Comparison of ENCODE assay signal across 1 cellular context in genomic region chr6:30877419-30878262, GRCh38.
A peak's percentile ranks its signal among the peaks of the same experiment; 100 is the strongest.
TF ChIP-seq lines count a peak whose summit lies in the region.

No MANE protein-coding gene starts in this region.

TF ChIP-seq in HepG2, 621 proteins besides CTCF, POLR2A, EP300 and RAD21 (continued from another document and continues in another):
- no peak for TF ChIP-seq NR2F1 (CRISPR knock-in tag; IDR thresholded peaks at IDR 0.05)
- TF ChIP-seq KDM1A (CRISPR knock-in tag; IDR thresholded peaks at IDR 0.05) = no peak
- TF ChIP-seq NCOA2 (CRISPR knock-in tag; IDR thresholded peaks at IDR 0.05) = peak; percentile 49; the same call in 1 of the 2 replicates
- no peak for TF ChIP-seq NR3C1 (CRISPR knock-in tag; IDR thresholded peaks at IDR 0.05)
- no peak for TF ChIP-seq ZNF274 (CRISPR knock-in tag; IDR thresholded peaks at IDR 0.05)
- TF ChIP-seq, protein P1, sequence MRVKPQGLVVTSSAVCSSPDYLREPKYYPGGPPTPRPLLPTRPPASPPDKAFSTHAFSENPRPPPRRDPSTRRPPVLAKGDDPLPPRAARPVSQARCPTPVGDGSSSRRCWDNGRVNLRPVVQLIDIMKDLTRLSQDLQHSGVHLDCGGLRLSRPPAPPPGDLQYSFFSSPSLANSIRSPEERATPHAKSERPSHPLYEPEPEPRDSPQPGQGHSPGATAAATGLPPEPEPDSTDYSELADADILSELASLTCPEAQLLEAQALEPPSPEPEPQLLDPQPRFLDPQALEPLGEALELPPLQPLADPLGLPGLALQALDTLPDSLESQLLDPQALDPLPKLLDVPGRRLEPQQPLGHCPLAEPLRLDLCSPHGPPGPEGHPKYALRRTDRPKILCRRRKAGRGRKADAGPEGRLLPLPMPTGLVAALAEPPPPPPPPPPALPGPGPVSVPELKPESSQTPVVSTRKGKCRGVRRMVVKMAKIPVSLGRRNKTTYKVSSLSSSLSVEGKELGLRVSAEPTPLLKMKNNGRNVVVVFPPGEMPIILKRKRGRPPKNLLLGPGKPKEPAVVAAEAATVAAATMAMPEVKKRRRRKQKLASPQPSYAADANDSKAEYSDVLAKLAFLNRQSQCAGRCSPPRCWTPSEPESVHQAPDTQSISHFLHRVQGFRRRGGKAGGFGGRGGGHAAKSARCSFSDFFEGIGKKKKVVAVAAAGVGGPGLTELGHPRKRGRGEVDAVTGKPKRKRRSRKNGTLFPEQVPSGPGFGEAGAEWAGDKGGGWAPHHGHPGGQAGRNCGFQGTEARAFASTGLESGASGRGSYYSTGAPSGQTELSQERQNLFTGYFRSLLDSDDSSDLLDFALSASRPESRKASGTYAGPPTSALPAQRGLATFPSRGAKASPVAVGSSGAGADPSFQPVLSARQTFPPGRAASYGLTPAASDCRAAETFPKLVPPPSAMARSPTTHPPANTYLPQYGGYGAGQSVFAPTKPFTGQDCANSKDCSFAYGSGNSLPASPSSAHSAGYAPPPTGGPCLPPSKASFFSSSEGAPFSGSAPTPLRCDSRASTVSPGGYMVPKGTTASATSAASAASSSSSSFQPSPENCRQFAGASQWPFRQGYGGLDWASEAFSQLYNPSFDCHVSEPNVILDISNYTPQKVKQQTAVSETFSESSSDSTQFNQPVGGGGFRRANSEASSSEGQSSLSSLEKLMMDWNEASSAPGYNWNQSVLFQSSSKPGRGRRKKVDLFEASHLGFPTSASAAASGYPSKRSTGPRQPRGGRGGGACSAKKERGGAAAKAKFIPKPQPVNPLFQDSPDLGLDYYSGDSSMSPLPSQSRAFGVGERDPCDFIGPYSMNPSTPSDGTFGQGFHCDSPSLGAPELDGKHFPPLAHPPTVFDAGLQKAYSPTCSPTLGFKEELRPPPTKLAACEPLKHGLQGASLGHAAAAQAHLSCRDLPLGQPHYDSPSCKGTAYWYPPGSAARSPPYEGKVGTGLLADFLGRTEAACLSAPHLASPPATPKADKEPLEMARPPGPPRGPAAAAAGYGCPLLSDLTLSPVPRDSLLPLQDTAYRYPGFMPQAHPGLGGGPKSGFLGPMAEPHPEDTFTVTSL (CRISPR knock-in tag; IDR thresholded peaks at IDR 0.05; ENCODE audit: borderline replicate concordance) = no peak
- no peak for TF ChIP-seq GMEB2 (CRISPR knock-in tag; IDR thresholded peaks at IDR 0.05; ENCODE audit: low read depth)
- TF ChIP-seq IRF2 (CRISPR knock-in tag; IDR thresholded peaks at IDR 0.05) = peak; percentile 97
- peak; percentile 48 for TF ChIP-seq RARA (CRISPR knock-in tag; IDR thresholded peaks at IDR 0.05)
- TF ChIP-seq ZNF879 (CRISPR knock-in tag; IDR thresholded peaks at IDR 0.05) = no peak
- TF ChIP-seq TSC22D2 (CRISPR knock-in tag; IDR thresholded peaks at IDR 0.05; ENCODE audit: borderline replicate concordance) = no peak
- peak; percentile 34 for TF ChIP-seq JARID2 (CRISPR knock-in tag; IDR thresholded peaks at IDR 0.05; ENCODE audit: insufficient replicate concordance)
- no peak for TF ChIP-seq KAT7 (CRISPR knock-in tag; IDR thresholded peaks at IDR 0.05; ENCODE audit: borderline replicate concordance)
- no peak for TF ChIP-seq ZNF44 (CRISPR knock-in tag; IDR thresholded peaks at IDR 0.05)
- no peak for TF ChIP-seq SIX4 (CRISPR knock-in tag; IDR thresholded peaks at IDR 0.05)
- TF ChIP-seq LCORL (IDR thresholded peaks at IDR 0.05) = no peak
- peak; percentile 82 for TF ChIP-seq LCORL (CRISPR knock-in tag; IDR thresholded peaks at IDR 0.05)
- no peak for TF ChIP-seq ZNF235 (CRISPR knock-in tag; IDR thresholded peaks at IDR 0.05; ENCODE audit: borderline replicate concordance)
- TF ChIP-seq, protein P2, sequence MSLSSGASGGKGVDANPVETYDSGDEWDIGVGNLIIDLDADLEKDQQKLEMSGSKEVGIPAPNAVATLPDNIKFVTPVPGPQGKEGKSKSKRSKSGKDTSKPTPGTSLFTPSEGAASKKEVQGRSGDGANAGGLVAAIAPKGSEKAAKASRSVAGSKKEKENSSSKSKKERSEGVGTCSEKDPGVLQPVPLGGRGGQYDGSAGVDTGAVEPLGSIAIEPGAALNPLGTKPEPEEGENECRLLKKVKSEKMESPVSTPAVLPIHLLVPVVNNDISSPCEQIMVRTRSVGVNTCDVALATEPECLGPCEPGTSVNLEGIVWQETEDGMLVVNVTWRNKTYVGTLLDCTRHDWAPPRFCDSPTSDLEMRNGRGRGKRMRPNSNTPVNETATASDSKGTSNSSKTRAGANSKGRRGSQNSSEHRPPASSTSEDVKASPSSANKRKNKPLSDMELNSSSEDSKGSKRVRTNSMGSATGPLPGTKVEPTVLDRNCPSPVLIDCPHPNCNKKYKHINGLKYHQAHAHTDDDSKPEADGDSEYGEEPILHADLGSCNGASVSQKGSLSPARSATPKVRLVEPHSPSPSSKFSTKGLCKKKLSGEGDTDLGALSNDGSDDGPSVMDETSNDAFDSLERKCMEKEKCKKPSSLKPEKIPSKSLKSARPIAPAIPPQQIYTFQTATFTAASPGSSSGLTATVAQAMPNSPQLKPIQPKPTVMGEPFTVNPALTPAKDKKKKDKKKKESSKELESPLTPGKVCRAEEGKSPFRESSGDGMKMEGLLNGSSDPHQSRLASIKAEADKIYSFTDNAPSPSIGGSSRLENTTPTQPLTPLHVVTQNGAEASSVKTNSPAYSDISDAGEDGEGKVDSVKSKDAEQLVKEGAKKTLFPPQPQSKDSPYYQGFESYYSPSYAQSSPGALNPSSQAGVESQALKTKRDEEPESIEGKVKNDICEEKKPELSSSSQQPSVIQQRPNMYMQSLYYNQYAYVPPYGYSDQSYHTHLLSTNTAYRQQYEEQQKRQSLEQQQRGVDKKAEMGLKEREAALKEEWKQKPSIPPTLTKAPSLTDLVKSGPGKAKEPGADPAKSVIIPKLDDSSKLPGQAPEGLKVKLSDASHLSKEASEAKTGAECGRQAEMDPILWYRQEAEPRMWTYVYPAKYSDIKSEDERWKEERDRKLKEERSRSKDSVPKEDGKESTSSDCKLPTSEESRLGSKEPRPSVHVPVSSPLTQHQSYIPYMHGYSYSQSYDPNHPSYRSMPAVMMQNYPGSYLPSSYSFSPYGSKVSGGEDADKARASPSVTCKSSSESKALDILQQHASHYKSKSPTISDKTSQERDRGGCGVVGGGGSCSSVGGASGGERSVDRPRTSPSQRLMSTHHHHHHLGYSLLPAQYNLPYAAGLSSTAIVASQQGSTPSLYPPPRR (CRISPR knock-in tag; IDR thresholded peaks at IDR 0.05; ENCODE audit: borderline replicate concordance) = 0 out of 2 replicates have a peak, but pooled peaks have one; percentile 4
- no peak for TF ChIP-seq ZNF512 (CRISPR knock-in tag; IDR thresholded peaks at IDR 0.05)
- no peak for TF ChIP-seq ZMAT3 (CRISPR knock-in tag; conservative IDR thresholded peaks at IDR 0.05)
- TF ChIP-seq RFX5 (IDR thresholded peaks at IDR 0.05; ENCODE audit: low read depth, low read length) = 0 out of 2 replicates have a peak, but pooled peaks have one; percentile 29
- TF ChIP-seq KLF12 (CRISPR knock-in tag; IDR thresholded peaks at IDR 0.05; ENCODE audit: borderline replicate concordance) = 0 out of 2 replicates have a peak, but pooled peaks have one; percentile 20
- TF ChIP-seq FUBP1 (CRISPR knock-in tag; IDR thresholded peaks at IDR 0.05; ENCODE audit: borderline replicate concordance) = no peak
- TF ChIP-seq ZNF564 (CRISPR knock-in tag; IDR thresholded peaks at IDR 0.05) = no peak
- TF ChIP-seq ZNF343 (CRISPR knock-in tag; IDR thresholded peaks at IDR 0.05) = no peak
- TF ChIP-seq ATM (IDR thresholded peaks at IDR 0.05; ENCODE audit: borderline replicate concordance) = no peak
- TF ChIP-seq PPARG (CRISPR knock-in tag; conservative IDR thresholded peaks at IDR 0.05) = peak; percentile 59
- TF ChIP-seq ZNF703 (CRISPR knock-in tag; IDR thresholded peaks at IDR 0.05; ENCODE audit: borderline replicate concordance) = no peak
- peak; percentile 43; the same call in 1 of the 2 replicates for TF ChIP-seq ZMYM4 (CRISPR knock-in tag; IDR thresholded peaks at IDR 0.05)
- peak; percentile 40; the same call in 1 of the 2 replicates for TF ChIP-seq MIER3 (CRISPR knock-in tag; IDR thresholded peaks at IDR 0.05; ENCODE audit: borderline replicate concordance)
- 0 out of 2 replicates have a peak, but pooled peaks have one; percentile 17 for TF ChIP-seq HIC2 (CRISPR knock-in tag; IDR thresholded peaks at IDR 0.05; ENCODE audit: low read depth)
- no peak for TF ChIP-seq MXD1 (CRISPR knock-in tag; IDR thresholded peaks at IDR 0.05)
- TF ChIP-seq STAG1 (CRISPR knock-in tag; IDR thresholded peaks at IDR 0.05) = peak; percentile 98
- TF ChIP-seq DNMT1 (CRISPR knock-in tag; IDR thresholded peaks at IDR 0.05) = no peak
- TF ChIP-seq, protein P3, sequence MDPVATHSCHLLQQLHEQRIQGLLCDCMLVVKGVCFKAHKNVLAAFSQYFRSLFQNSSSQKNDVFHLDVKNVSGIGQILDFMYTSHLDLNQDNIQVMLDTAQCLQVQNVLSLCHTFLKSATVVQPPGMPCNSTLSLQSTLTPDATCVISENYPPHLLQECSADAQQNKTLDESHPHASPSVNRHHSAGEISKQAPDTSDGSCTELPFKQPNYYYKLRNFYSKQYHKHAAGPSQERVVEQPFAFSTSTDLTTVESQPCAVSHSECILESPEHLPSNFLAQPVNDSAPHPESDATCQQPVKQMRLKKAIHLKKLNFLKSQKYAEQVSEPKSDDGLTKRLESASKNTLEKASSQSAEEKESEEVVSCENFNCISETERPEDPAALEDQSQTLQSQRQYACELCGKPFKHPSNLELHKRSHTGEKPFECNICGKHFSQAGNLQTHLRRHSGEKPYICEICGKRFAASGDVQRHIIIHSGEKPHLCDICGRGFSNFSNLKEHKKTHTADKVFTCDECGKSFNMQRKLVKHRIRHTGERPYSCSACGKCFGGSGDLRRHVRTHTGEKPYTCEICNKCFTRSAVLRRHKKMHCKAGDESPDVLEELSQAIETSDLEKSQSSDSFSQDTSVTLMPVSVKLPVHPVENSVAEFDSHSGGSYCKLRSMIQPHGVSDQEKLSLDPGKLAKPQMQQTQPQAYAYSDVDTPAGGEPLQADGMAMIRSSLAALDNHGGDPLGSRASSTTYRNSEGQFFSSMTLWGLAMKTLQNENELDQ (CRISPR knock-in tag; IDR thresholded peaks at IDR 0.05; ENCODE audit: borderline replicate concordance) = no peak
- no peak for TF ChIP-seq ZNF207 (IDR thresholded peaks at IDR 0.05; ENCODE audit: borderline replicate concordance)
- TF ChIP-seq ZNF768 (CRISPR knock-in tag; IDR thresholded peaks at IDR 0.05) = no peak
- TF ChIP-seq NR2C2 (CRISPR knock-in tag; IDR thresholded peaks at IDR 0.05; ENCODE audit: borderline replicate concordance) = no peak
- no peak for TF ChIP-seq NR1H2 (CRISPR knock-in tag; IDR thresholded peaks at IDR 0.05; ENCODE audit: borderline replicate concordance, low read depth)
- no peak for TF ChIP-seq MTA3 (CRISPR knock-in tag; IDR thresholded peaks at IDR 0.05)
- 0 out of 2 replicates have a peak, but pooled peaks have one; percentile 23 for TF ChIP-seq CAMTA2 (CRISPR knock-in tag; IDR thresholded peaks at IDR 0.05; ENCODE audit: borderline replicate concordance)
